Comparison of ENCODE assay signal across 10 cellular contexts in genomic region chr10:5545778-5546710, GRCh38. TPM values are rescaled to one million over a fixed set of nuclear protein-coding genes. Genes with fewer than 3 reads are reported as not detected.
DNase-seq lines count a peak whose midpoint lies in the region; ATAC-seq and TF ChIP-seq lines count a peak whose summit lies in the region.
"Had no signal": no experiment of that assay in that cellular context is flagged by ENCODE, and none has a peak within 500 bp of the region (broad histone marks: within the 10 kb centered on the region; RNA-seq: fewer than 3 reads in every experiment).

No MANE protein-coding gene starts in this region.

- in situ Hi-C loops in brain microvascular endothelial cell (cut with HindIII; ENCODE audit: low pct_ligation_motif_present, low sequenced_read_pairs), result no loop called here

- peaks cover 20% of the 10 kb centered on the region for H3K4me1 ChIP-seq in CD4-positive, alpha-beta memory T cell (ENCODE audit: insufficient read depth, low read length)
- peaks cover 0 to 17% of the 10 kb centered on the region in 2 donors for H3K4me1 ChIP-seq in naive thymus-derived CD4-positive, alpha-beta T cell (ENCODE audit: control insufficient read depth in 2 of 2, insufficient read depth in 2 of 2, low read length in 2 of 2)

- intact Hi-C loops in CD4-positive, alpha-beta memory T cell (cut with micrococcal nuclease), result no loop called here
- intact Hi-C loops in naive thymus-derived CD4-positive, alpha-beta T cell (cut with micrococcal nuclease), result no loop called here

- no peak for ATAC-seq in naive thymus-derived CD4-positive, alpha-beta T cell

- H3K27me3 ChIP-seq in MG63 (no peaks in the 10 kb centered on the region), brain microvascular endothelial cell (replicated peaks) (no peaks in the 10 kb centered on the region), layer of hippocampus (ENCODE audit: control insufficient read depth, insufficient read depth, low read length) (no peaks in the 10 kb centered on the region)
- H3K27me3 ChIP-seq in CD4-positive, alpha-beta memory T cell (ENCODE audit: insufficient read depth, low read length), result no peaks in the 10 kb centered on the region
- H3K27me3 ChIP-seq in naive thymus-derived CD4-positive, alpha-beta T cell (ENCODE audit: control insufficient read depth in 2 of 2, insufficient read depth in 2 of 2, low read length in 2 of 2), result no peaks in the 10 kb centered on the region

- peak overlapping the region in 1 of 8 donors; percentile 12 for H3K4me3 Mint-ChIP-seq in CD4-positive, alpha-beta memory T cell
- H3K4me3 Mint-ChIP-seq in naive thymus-derived CD4-positive, alpha-beta T cell, result no peak overlapping the region
- H3K4me3 Mint-ChIP-seq: naive B cell had no signal

- DNase-seq in MG63, result peak; percentile 84
- peak; percentile 83 for DNase-seq in brain microvascular endothelial cell
- DNase-seq in stromal cell of bone marrow (ENCODE audit: low read depth), result peak; percentile 80
- no peak for DNase-seq in epidermal melanocyte (ENCODE audit: insufficient read length, low spot score)
- no peak for DNase-seq in CD4-positive, alpha-beta memory T cell
- no peak for DNase-seq in activated CD4-positive, alpha-beta T cell treated with anti-CD3 and anti-CD28 coated beads, Interleukin-2, amount 50 U/mL, for 48 hours
- no peak for DNase-seq in naive thymus-derived CD4-positive, alpha-beta T cell
- DNase-seq: activated CD8-positive, alpha-beta memory T cell treated with anti-CD3 and anti-CD28 coated beads, Interleukin-2, amount 50 U/mL, for 4 hours; naive B cell had no signal

- H3K4me1 Mint-ChIP-seq in CD4-positive, alpha-beta memory T cell, result peaks cover 0 to 10% (median 5%) of the 10 kb centered on the region in 4 donors
- H3K4me1 Mint-ChIP-seq in naive thymus-derived CD4-positive, alpha-beta T cell, result peaks cover 0 to 18% (median 5%) of the 10 kb centered on the region in 7 donors
- H3K4me1 Mint-ChIP-seq: naive B cell had no signal

- H3K27me3 Mint-ChIP-seq in CD4-positive, alpha-beta memory T cell, result peaks cover 0 to 1% of the 10 kb centered on the region in 2 donors
- peaks cover 0 to 11% (median 0%) of the 10 kb centered on the region in 5 donors for H3K27me3 Mint-ChIP-seq in naive thymus-derived CD4-positive, alpha-beta T cell
- H3K27me3 Mint-ChIP-seq: naive B cell had no signal

- H3K9me3 Mint-ChIP-seq in CD4-positive, alpha-beta memory T cell, result peaks cover 0 to 20% (median 16%) of the 10 kb centered on the region in 8 donors
- peaks cover 0 to 27% (median 9%) of the 10 kb centered on the region in 11 donors for H3K9me3 Mint-ChIP-seq in naive thymus-derived CD4-positive, alpha-beta T cell

- peaks cover 2 to 4% of the 10 kb centered on the region in 2 donors for H3K36me3 Mint-ChIP-seq in CD4-positive, alpha-beta memory T cell
- peaks cover 0 to 6% (median 2%) of the 10 kb centered on the region in 5 donors for H3K36me3 Mint-ChIP-seq in naive thymus-derived CD4-positive, alpha-beta T cell

- peak overlapping the region in 3 of 7 donors; percentile 43 to 60 (median 43) for H3K27ac Mint-ChIP-seq in CD4-positive, alpha-beta memory T cell
- H3K27ac Mint-ChIP-seq in naive thymus-derived CD4-positive, alpha-beta T cell, result peak overlapping the region in 3 of 9 donors; percentile 13 to 51 (median 19)
- H3K27ac Mint-ChIP-seq: naive B cell had no signal

- H3K4me3 ChIP-seq in MG63 (no peak overlapping the region), brain microvascular endothelial cell (ENCODE audit: low read depth, low read length) (no peak overlapping the region)
- H3K4me3 ChIP-seq in CD4-positive, alpha-beta memory T cell (ENCODE audit: low read length in 2 of 2), result no peak overlapping the region
- no peak overlapping the region for H3K4me3 ChIP-seq in naive thymus-derived CD4-positive, alpha-beta T cell (ENCODE audit: low read length)

- CTCF ChIA-PET in CD4-positive, alpha-beta memory T cell (lab: Charles Lee; ENCODE audit: partially characterized antibody), result no interaction called here
- CTCF ChIA-PET in naive thymus-derived CD4-positive, alpha-beta T cell (lab: Charles Lee), result interaction anchor here (1.0 to 1.5 kb wide), 2 partner anchors 77 to 697 kb away, joined by 3 to 4 read pairs; no protein-coding TSS in a partner anchor

- POLR2A ChIA-PET in CD4-positive, alpha-beta memory T cell (lab: Charles Lee; ENCODE audit: partially characterized antibody), result no interaction called here
- POLR2A ChIA-PET in naive thymus-derived CD4-positive, alpha-beta T cell (lab: Charles Lee), result interaction anchor here (1.3 to 4.3 kb wide), 2 partner anchors 17 to 98 kb away, joined by 4 to 35 read pairs; no protein-coding TSS in a partner anchor

- H3K27ac ChIP-seq in brain microvascular endothelial cell (peak overlapping the region; percentile 63), layer of hippocampus (ENCODE audit: low read depth, low read length) (peak overlapping the region; percentile 30)
- H3K27ac ChIP-seq in CD4-positive, alpha-beta memory T cell (ENCODE audit: low read depth, low read length), result no peak overlapping the region
- no peak overlapping the region for H3K27ac ChIP-seq in naive thymus-derived CD4-positive, alpha-beta T cell (ENCODE audit: low read depth, low read length)

- no peak for TF ChIP-seq CTCF in brain microvascular endothelial cell (IDR thresholded peaks at IDR 0.05; ENCODE audit: low read depth, low read length, missing control alignments)

- no peaks in the 10 kb centered on the region; the same call in 1 of the 2 replicates for H3K9me3 ChIP-seq in MG63
- no peaks in the 10 kb centered on the region for H3K9me3 ChIP-seq in CD4-positive, alpha-beta memory T cell (ENCODE audit: control insufficient read depth in 1 of 2, low read length in 2 of 2)
- peaks cover 0 to 11% (median 0%) of the 10 kb centered on the region in 3 experiments for H3K9me3 ChIP-seq in naive thymus-derived CD4-positive, alpha-beta T cell (ENCODE audit: control insufficient read depth in 2 of 3, low read length in 3 of 3)

- no peaks in the 10 kb centered on the region for H3K36me3 ChIP-seq in MG63
- no peaks in the 10 kb centered on the region for H3K36me3 ChIP-seq in brain microvascular endothelial cell (replicated peaks)
- H3K36me3 ChIP-seq in CD4-positive, alpha-beta memory T cell (ENCODE audit: insufficient read depth, low read length), result no peaks in the 10 kb centered on the region
- no peaks in the 10 kb centered on the region for H3K36me3 ChIP-seq in naive thymus-derived CD4-positive, alpha-beta T cell (ENCODE audit: control insufficient read depth in 2 of 3, insufficient read depth in 3 of 3, low read length in 3 of 3)

RNA-seq across cellular contexts. Expression of gene CALML3, which starts 21.3 kb away (rescaled TPM):
- total RNA-seq in MG63 (2014; rRNA removed; shearing (Covaris generic); ENCODE audit: low replicate concordance), result not detected in 2 replicates
- not detected for total RNA-seq in CD4-positive, alpha-beta memory T cell
- polyA plus RNA-seq in CD4-positive, alpha-beta memory T cell, result not detected
- not detected for total RNA-seq in naive thymus-derived CD4-positive, alpha-beta T cell
- not detected for polyA plus RNA-seq in naive thymus-derived CD4-positive, alpha-beta T cell

RNA-seq across cellular contexts. Expression of gene CALML5, which starts 46.7 kb away (rescaled TPM):
- total RNA-seq in MG63 (2014; rRNA removed; shearing (Covaris generic); ENCODE audit: low replicate concordance), result not detected in 2 replicates
- total RNA-seq in CD4-positive, alpha-beta memory T cell, result not detected
- polyA plus RNA-seq in CD4-positive, alpha-beta memory T cell, result not detected
- not detected for total RNA-seq in naive thymus-derived CD4-positive, alpha-beta T cell
- polyA plus RNA-seq in naive thymus-derived CD4-positive, alpha-beta T cell, result not detected

Comparison
In these comparisons a context has a peak if more than half of its experiments do, and no peak if none do; other contexts are left out.
1. DNase-seq: peak in MG63 (single experiment), brain microvascular endothelial cell (single experiment) and stromal cell of bone marrow (single experiment); none in epidermal melanocyte (single experiment), CD4-positive, alpha-beta memory T cell (0 of 5), activated CD4-positive, alpha-beta T cell treated with anti-CD3 and anti-CD28 coated beads, Interleukin-2, amount 50 U/mL, for 48 hours (0 of 2) and naive thymus-derived CD4-positive, alpha-beta T cell (0 of 9).
2. H3K27ac ChIP-seq: peak in brain microvascular endothelial cell (single experiment) and layer of hippocampus (single experiment); none in CD4-positive, alpha-beta memory T cell (single experiment) and naive thymus-derived CD4-positive, alpha-beta T cell (single experiment).